7 cellular contexts compared by ENCODE assay signal in the genomic region with DNA sequence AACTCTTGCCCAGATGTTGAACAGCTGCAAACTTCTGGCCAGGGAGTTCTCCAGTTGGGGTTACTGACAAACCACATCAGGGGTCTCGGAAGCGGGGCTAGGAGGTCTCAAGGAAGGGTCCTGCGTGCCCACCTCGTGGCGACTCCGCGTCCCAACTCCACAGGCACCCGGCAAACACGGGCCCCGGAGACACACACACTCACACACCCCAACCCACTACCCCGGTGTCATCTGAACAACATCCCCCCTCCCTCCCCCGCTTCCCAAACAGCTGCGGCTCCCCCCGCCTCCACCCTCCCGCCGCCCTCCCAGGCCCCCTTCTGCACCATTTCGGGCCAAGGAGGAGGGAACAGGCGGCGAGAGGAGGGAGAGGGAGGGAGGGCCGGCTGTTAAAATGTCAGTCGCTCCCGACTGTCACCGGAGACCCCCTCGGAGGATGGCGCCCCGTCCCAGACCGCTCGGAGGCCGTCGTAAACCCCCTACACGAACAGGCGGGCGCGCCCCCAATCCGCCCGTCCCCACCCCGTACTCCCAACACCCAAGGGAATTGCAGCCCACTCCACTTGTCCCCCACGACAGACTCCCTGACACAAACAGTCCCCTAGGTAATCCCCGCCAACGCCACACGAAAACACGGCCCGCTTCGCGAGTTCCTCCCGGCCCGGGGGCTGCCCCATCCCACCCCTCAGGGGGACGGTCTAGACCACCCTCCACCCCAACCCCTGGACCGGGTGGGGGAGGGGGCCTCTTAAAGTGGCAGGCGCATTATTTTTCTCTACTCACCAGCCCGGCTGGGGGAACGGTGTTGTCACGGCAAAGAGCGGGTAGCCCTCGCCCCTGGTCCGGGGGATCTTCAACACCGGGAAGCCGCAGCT. TPM values are rescaled to one million over a fixed set of nuclear protein-coding genes. Genes with fewer than 3 reads are reported as not detected.
DNase-seq lines count a peak whose midpoint lies in the region; ATAC-seq and TF ChIP-seq lines count a peak whose summit lies in the region.

No MANE protein-coding gene starts in this region.

- TF ChIP-seq CTCF in fibroblast of mammary gland (conservative IDR thresholded peaks at IDR 0.05; ENCODE audit: control insufficient read depth, insufficient read depth, low read depth, low read length), result no peak
- TF ChIP-seq CTCF in nephron progenitor cell (IDR thresholded peaks at IDR 0.05), result no peak

- no peaks in the 10 kb centered on the region for H3K27me3 ChIP-seq in MG63

- peaks cover 78% of the 10 kb centered on the region for H3K4me1 Mint-ChIP-seq in activated T-cell treated with anti-CD3 and anti-CD28 coated beads, Interleukin-2, amount 50 U/mL, for 72 hours (ENCODE audit: low read depth)
- H3K4me1 Mint-ChIP-seq in nephron progenitor cell, result peaks cover 80% of the 10 kb centered on the region

- peak overlapping the region; percentile 59 for H3K27ac Mint-ChIP-seq in activated T-cell treated with anti-CD3 and anti-CD28 coated beads, Interleukin-2, amount 50 U/mL, for 72 hours
- peak overlapping the region; percentile 72 for H3K27ac Mint-ChIP-seq in nephron progenitor cell

- ATAC-seq in GM19395 (IDR thresholded peaks at IDR 0.05; ENCODE audit: unreplicated experiment), result peak; percentile 0
- no peak for ATAC-seq in activated T-cell treated with anti-CD3 and anti-CD28 coated beads, Interleukin-2, amount 50 U/mL, for 72 hours (replicated peaks in 1 of 2)
- ATAC-seq in GM19452 (IDR thresholded peaks at IDR 0.05; ENCODE audit: unreplicated experiment), result no peak

- H3K4me3 ChIP-seq in MG63 (peak overlapping the region; percentile 84), fibroblast of mammary gland (ENCODE audit: control insufficient read depth, low read depth, low read length) (peak overlapping the region; percentile 95)

- H3K9me3 ChIP-seq in MG63, result no peaks in the 10 kb centered on the region

- peak overlapping the region; percentile 80 to 91 for H3K4me3 Mint-ChIP-seq in activated T-cell treated with anti-CD3 and anti-CD28 coated beads, Interleukin-2, amount 50 U/mL, for 72 hours
- peak overlapping the region; percentile 90 for H3K4me3 Mint-ChIP-seq in nephron progenitor cell

- H3K36me3 ChIP-seq in MG63, result peaks cover 23% of the 10 kb centered on the region

- DNase-seq in MG63 (peak; percentile 47), fibroblast of mammary gland (ENCODE audit: low read depth) (peak; percentile 51), nephron progenitor cell (peak; percentile 69), COR-L47 (lab: John Stamatoyannopoulos, UW) (no peak)
- peak in 1 of 2 donors; percentile 53 for DNase-seq in activated T-cell treated with anti-CD3 and anti-CD28 coated beads, Interleukin-2, amount 50 U/mL, for 72 hours

- no peaks in the 10 kb centered on the region for H3K9me3 Mint-ChIP-seq in activated T-cell treated with anti-CD3 and anti-CD28 coated beads, Interleukin-2, amount 50 U/mL, for 72 hours
- no peaks in the 10 kb centered on the region for H3K9me3 Mint-ChIP-seq in nephron progenitor cell

- H3K27me3 Mint-ChIP-seq in activated T-cell treated with anti-CD3 and anti-CD28 coated beads, Interleukin-2, amount 50 U/mL, for 72 hours (ENCODE audit: low read depth), result no peaks in the 10 kb centered on the region
- H3K27me3 Mint-ChIP-seq in nephron progenitor cell (ENCODE audit: low read depth, poor library complexity), result no peaks in the 10 kb centered on the region

- peaks cover 8% of the 10 kb centered on the region in 2 donors for H3K36me3 Mint-ChIP-seq in activated T-cell treated with anti-CD3 and anti-CD28 coated beads, Interleukin-2, amount 50 U/mL, for 72 hours (ENCODE audit: insufficient read depth in 2 of 2)
- no peaks in the 10 kb centered on the region for H3K36me3 Mint-ChIP-seq in nephron progenitor cell (ENCODE audit: low read depth)

RNA-seq across cellular contexts. Expression of a gene that starts 0.6 kb away (rescaled TPM):
- 3.4 and 11.7 TPM in 2 replicates for total RNA-seq in MG63 (2014; rRNA removed; shearing (Covaris generic); ENCODE audit: low replicate concordance)
- total RNA-seq in activated T-cell treated with anti-CD3 and anti-CD28 coated beads, Interleukin-2, amount 50 U/mL, for 72 hours, result 10 to 100 TPM; 73.3 to 86.8 TPM
